In the genomic region with DNA sequence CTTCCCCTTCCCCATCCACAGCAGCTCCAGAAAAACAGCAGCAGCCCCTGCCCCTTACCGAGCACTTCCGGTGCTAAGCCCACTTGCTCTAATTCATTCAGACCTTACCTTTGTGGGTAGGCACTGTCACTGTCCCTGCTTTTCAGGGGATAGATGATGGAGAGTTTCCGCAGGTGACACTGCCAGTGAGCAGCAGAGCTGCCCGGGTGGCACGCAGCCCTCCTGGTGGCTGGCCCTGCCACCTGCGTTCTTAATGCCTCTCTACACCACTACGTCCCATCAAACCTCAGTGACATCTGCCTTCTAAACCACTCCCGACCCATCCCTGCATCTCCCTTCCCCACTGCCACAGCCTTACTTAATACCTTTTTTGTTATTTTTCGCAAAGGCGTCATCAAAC, we compare ENCODE assay signal across 10 cellular contexts.
"Had no signal": no experiment of that assay in that cellular context is flagged by ENCODE, and none has a peak within 500 bp of the region (broad histone marks: within the 10 kb centered on the region; RNA-seq: fewer than 3 reads in every experiment).

No MANE protein-coding gene starts in this region.

- DNase-seq: activated CD4-positive, CD25-positive, alpha-beta regulatory T cell treated with anti-CD3 and anti-CD28 coated beads, Interleukin-2, amount 50 U/mL, for 72 hours; activated gamma-delta T cell treated with Interleukin-2 at 50 U/mL for 16 hours; adrenal gland; central memory CD4-positive, alpha-beta T cell; left lung; retina; stimulated activated CD4-positive, alpha-beta T cell treated with anti-CD3 and anti-CD28 coated beads, Interleukin-4, amount 100 ng/mL, for 24 hours had no signal

- H3K27me3 ChIP-seq: adrenal gland, gastroesophageal sphincter, left lung, tibial nerve had no signal

- H3K27ac ChIP-seq: adrenal gland, gastroesophageal sphincter, left lung, parathyroid adenoma, tibial nerve had no signal

- ATAC-seq: gastroesophageal sphincter, left lung had no signal

- H3K4me3 ChIP-seq: adrenal gland, gastroesophageal sphincter, left lung, tibial nerve had no signal

- H3K9me3 ChIP-seq: adrenal gland, gastroesophageal sphincter, left lung, tibial nerve had no signal

- H3K36me3 ChIP-seq: adrenal gland, left lung had no signal
